27 cellular contexts compared by ENCODE assay signal in the genomic region with DNA sequence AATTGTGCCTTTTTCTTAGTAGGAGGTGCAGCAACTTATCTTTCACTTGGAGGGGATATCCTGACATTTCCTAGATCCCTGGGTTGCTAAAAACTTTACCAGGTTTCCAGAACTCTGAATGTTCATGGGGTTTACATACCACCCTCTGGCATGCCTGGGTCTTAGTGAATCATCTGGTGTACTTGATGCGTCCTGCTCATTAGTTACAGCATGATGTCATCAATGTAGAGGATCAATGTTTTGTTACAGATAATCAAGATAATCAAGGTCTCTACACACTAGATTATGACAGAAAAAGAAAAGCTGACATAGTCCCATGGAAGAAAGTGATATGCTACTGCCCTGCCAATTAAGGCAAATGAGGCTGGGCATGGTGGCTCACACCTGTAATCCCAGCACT. TPM values are rescaled to one million over a fixed set of nuclear protein-coding genes. Genes with fewer than 3 reads are reported as not detected.
"Had no signal": no experiment of that assay in that cellular context is flagged by ENCODE, and none has a peak within 500 bp of the region (broad histone marks: within the 10 kb centered on the region; RNA-seq: fewer than 3 reads in every experiment).

No MANE protein-coding gene starts in this region.

- DNase-seq: cortex of kidney; effector memory CD8-positive, alpha-beta T cell; erythroblast; esophagus squamous epithelium; kidney; natural killer cell; occipital lobe; ovary; posterior cingulate gyrus; psoas muscle; right cardiac atrium; small intestine; stimulated activated CD4-positive, alpha-beta T cell treated with anti-CD3 and anti-CD28 coated beads, Interleukin-15, amount 100 ng/mL, for 24 hours; stimulated activated CD4-positive, alpha-beta T cell treated with anti-CD3 and anti-CD28 coated beads, Interleukin-2, amount 100 ng/mL, for 48 hours; stimulated activated naive B cell treated with anti-CD40 and anti-IgM and Interleukin-4, amounts not matched to agents 10 μg/mL and 1 μg/mL and 100 μg/mL, for 72 hours; upper lobe of left lung had no signal

- H3K27ac ChIP-seq: esophagus squamous epithelium, ovary, psoas muscle, thoracic aorta, tibial nerve, upper lobe of left lung had no signal

- H3K9me3 ChIP-seq: esophagus squamous epithelium, ovary, psoas muscle, thoracic aorta, upper lobe of left lung had no signal

- H3K36me3 ChIP-seq: esophagus squamous epithelium, ovary, thoracic aorta, upper lobe of left lung had no signal

- H3K4me1 ChIP-seq: esophagus squamous epithelium, psoas muscle, tibial nerve, upper lobe of left lung had no signal

- H3K4me3 ChIP-seq: esophagus squamous epithelium, lung, ovary, psoas muscle, thoracic aorta, tibial nerve, upper lobe of left lung had no signal

- H3K27me3 ChIP-seq: esophagus squamous epithelium, ovary, tibial nerve, upper lobe of left lung had no signal

RNA-seq across cellular contexts. Expression of gene GDAP1L1, which starts 36.9 kb away (rescaled TPM):
- total RNA-seq: dermis microvascular lymphatic vessel endothelial cell, esophagus squamous epithelium, fibroblast of villous mesenchyme, kidney, left lobe of liver, liver, lung, mononuclear cell, natural killer cell, psoas muscle, renal cortical epithelial cell, thoracic aorta, tibial nerve, upper lobe of left lung had no signal
- polyA plus RNA-seq: liver had no signal

RNA-seq across cellular contexts. Expression of gene R3HDML, which starts 52.8 kb away (rescaled TPM):
- total RNA-seq: dermis microvascular lymphatic vessel endothelial cell, esophagus squamous epithelium, fibroblast of villous mesenchyme, frontal cortex, kidney, left lobe of liver, liver, lung, mononuclear cell, natural killer cell, occipital lobe, ovary, psoas muscle, renal cortical epithelial cell, right cardiac atrium, thoracic aorta, tibial nerve, upper lobe of left lung had no signal
- polyA plus RNA-seq: liver, lung, neural cell, ovary, psoas muscle, right cardiac atrium, small intestine had no signal
